8 cellular contexts compared by ENCODE assay signal in genomic region chr10:102072867-102073527, GRCh38. TPM values are rescaled to one million over a fixed set of nuclear protein-coding genes. Genes with fewer than 3 reads are reported as not detected.
DNase-seq lines count a peak whose midpoint lies in the region; ATAC-seq and TF ChIP-seq lines count a peak whose summit lies in the region.

No MANE protein-coding gene starts in this region.

- no peak for ATAC-seq in GM21526 (IDR thresholded peaks at IDR 0.05; ENCODE audit: low FRiP score, unreplicated experiment)

- H3K36me3 ChIP-seq in SJCRH30 (no peaks in the 10 kb centered on the region), tibial nerve (peaks cover 0 to 16% (median 0%) of the 10 kb centered on the region in 3 donors)

- H3K27me3 ChIP-seq in SJCRH30, result no peaks in the 10 kb centered on the region
- no peaks in the 10 kb centered on the region for H3K27me3 ChIP-seq in tibial nerve

- H3K9me3 Mint-ChIP-seq in osteocyte (ENCODE audit: unreplicated experiment), result no peaks in the 10 kb centered on the region

- no peak overlapping the region for H3K27ac ChIP-seq in SJCRH30
- H3K27ac ChIP-seq in tibial nerve, result no peak overlapping the region

- no peaks in the 10 kb centered on the region for H3K27me3 Mint-ChIP-seq in osteocyte (ENCODE audit: unreplicated experiment)

- H3K4me3 ChIP-seq in SJCRH30, result no peak overlapping the region
- H3K4me3 ChIP-seq in tibial nerve, result no peak overlapping the region

- H3K4me1 ChIP-seq in SJCRH30 (no peaks in the 10 kb centered on the region), tibial nerve (peaks cover 0 to 22% (median 0%) of the 10 kb centered on the region in 4 donors)

- peaks cover 3% of the 10 kb centered on the region for H3K4me1 Mint-ChIP-seq in osteocyte (ENCODE audit: unreplicated experiment)

- no peak overlapping the region for H3K27ac Mint-ChIP-seq in osteocyte (ENCODE audit: unreplicated experiment)

- H3K4me3 Mint-ChIP-seq in osteocyte (ENCODE audit: unreplicated experiment), result no peak overlapping the region

- 74 to 77% methylated on average over 3 of the region's 3 CpGs for WGBS in tibial nerve, 2 donors

- DNase-seq in M059J (ENCODE audit: low read depth) (peak; percentile 69), SJCRH30 (peak; percentile 88 to 97), foreskin melanocyte (peak; percentile 64), osteocyte (ENCODE audit: extremely low spot score, unreplicated experiment) (peak; percentile 91), tibial nerve (ENCODE audit: low spot score in 2 of 2) (peak; percentile 79 to 97)
- DNase-seq in activated T-helper 9 cell treated with anti-CD3 and anti-CD28 coated beads, Interleukin-2, amount 50 U/mL, for 16 hours (ENCODE audit: low read depth), result peak; percentile 62

- no peaks in the 10 kb centered on the region for H3K9me3 ChIP-seq in SJCRH30 (replicated peaks)
- no peaks in the 10 kb centered on the region for H3K9me3 ChIP-seq in tibial nerve

- H3K36me3 Mint-ChIP-seq in osteocyte (ENCODE audit: unreplicated experiment), result no peaks in the 10 kb centered on the region

- TF ChIP-seq POLR2A in tibial nerve (IDR thresholded peaks at IDR 0.05), result no peak

- peak; percentile 66 for TF ChIP-seq CTCF in GM12801 (IDR thresholded peaks at IDR 0.05; ENCODE audit: extremely low read depth, insufficient read length)
- TF ChIP-seq CTCF in osteocyte (IDR thresholded peaks at IDR 0.05), result peak; percentile 94
- peak; percentile 83 to 95 (median 88) for TF ChIP-seq CTCF in tibial nerve (IDR thresholded peaks at IDR 0.05)

- no peak for TF ChIP-seq EP300 in tibial nerve (IDR thresholded peaks at IDR 0.05)

RNA-seq across cellular contexts. Expression of gene HPS6, which starts 7.8 kb away (rescaled TPM):
- total RNA-seq in M059J (2014; rRNA removed; shearing (Covaris generic)), result 10.6 and 19.8 TPM in 2 replicates
- 6.4 and 7.0 TPM in 2 replicates for total RNA-seq in SJCRH30 (2014; rRNA removed; shearing (Covaris generic))
- total RNA-seq in osteocyte, result 21.5 and 22.2 TPM in 2 replicates
- 10 to 100 TPM; 33.5 to 36.5 (median 34.8) TPM for total RNA-seq in tibial nerve

RNA-seq across cellular contexts. Expression of gene ARMH3, which starts 17.0 kb away (rescaled TPM):
- 6.9 and 13.0 TPM in 2 replicates for total RNA-seq in M059J (2014; rRNA removed; shearing (Covaris generic))
- total RNA-seq in SJCRH30 (2014; rRNA removed; shearing (Covaris generic)), result 24.1 and 25.7 TPM in 2 replicates
- total RNA-seq in osteocyte (27.8 and 28.8 TPM in 2 replicates), tibial nerve (10 to 100 TPM; 16.9 to 19.5 (median 18.5) TPM)

RNA-seq across cellular contexts. Expression of gene LDB1, which starts 47.2 kb away (rescaled TPM):
- 19.2 and 25.0 TPM in 2 replicates for total RNA-seq in M059J (2014; rRNA removed; shearing (Covaris generic))
- 72.6 and 81.6 TPM in 2 replicates for total RNA-seq in SJCRH30 (2014; rRNA removed; shearing (Covaris generic))
- 112 and 114 TPM in 2 replicates for total RNA-seq in osteocyte
- total RNA-seq in tibial nerve, result 10 to 100 TPM; 37.0 to 50.7 (median 45.8) TPM

RNA-seq across cellular contexts. Expression of gene PPRC1, which starts 59.8 kb away (rescaled TPM):
- 14.7 and 15.1 TPM in 2 replicates for total RNA-seq in M059J (2014; rRNA removed; shearing (Covaris generic))
- total RNA-seq in SJCRH30 (2014; rRNA removed; shearing (Covaris generic)), result 61.0 and 63.0 TPM in 2 replicates
- total RNA-seq in osteocyte (40.7 and 42.0 TPM in 2 replicates), tibial nerve (10 to 100 TPM; 10.1 to 26.4 (median 18.7) TPM)
